In genomic region chr2:95034221-95034620, GRCh38 we compare ENCODE assay signal across 19 cellular contexts. TPM values are rescaled to one million over a fixed set of nuclear protein-coding genes. Genes with fewer than 3 reads are reported as not detected.
DNase-seq lines count a peak whose midpoint lies in the region; ATAC-seq and TF ChIP-seq lines count a peak whose summit lies in the region.
"Had no signal": no experiment of that assay in that cellular context is flagged by ENCODE, and none has a peak within 500 bp of the region (broad histone marks: within the 10 kb centered on the region; RNA-seq: fewer than 3 reads in every experiment).

No MANE protein-coding gene starts in this region.

- 49 to 57% methylated on average over 4 of the region's 4 CpGs for WGBS in esophagus, 2 donors
- 61 to 66% methylated on average over 3 to 4 of the region's 4 CpGs for WGBS in tibial nerve, 2 donors

- TF ChIP-seq POLR2A in tibial nerve (IDR thresholded peaks at IDR 0.05), result no peak

- no peak for TF ChIP-seq EP300 in tibial nerve (IDR thresholded peaks at IDR 0.05)

- in situ Hi-C loops in Panc1 (cut with HindIII; ENCODE audit: low pct_unique_long_range_greater_than_20kb, low sequenced_read_pairs), result no loop called here

- H3K27me3 ChIP-seq in Panc1 (ENCODE audit: control insufficient read depth, insufficient read depth, low read length) (peaks cover 6% of the 10 kb centered on the region), esophagus (ENCODE audit: control insufficient read depth in 1 of 2, insufficient read depth in 2 of 2, low read length in 2 of 2) (no peaks in the 10 kb centered on the region), tibial nerve (no peaks in the 10 kb centered on the region)
- H3K27me3 ChIP-seq: adrenal gland had no signal

- H3K4me3 ChIP-seq in Panc1 (ENCODE audit: low read depth in 2 of 2, low read length in 2 of 2) (no peak overlapping the region), esophagus (ENCODE audit: low read depth in 1 of 2, low read length in 2 of 2) (no peak overlapping the region), tibial nerve (no peak overlapping the region)
- H3K4me3 ChIP-seq: adrenal gland had no signal

- H3K27ac ChIP-seq in Panc1 (ENCODE audit: low read length) (no peak overlapping the region), esophagus (ENCODE audit: low read depth in 2 of 2, low read length in 1 of 2) (peak overlapping the region; percentile 22 to 75), tibial nerve (peak overlapping the region; percentile 21 to 93 (median 59))
- H3K27ac ChIP-seq: adrenal gland had no signal

- peak; percentile 49; the same call in 1 of the 2 replicates for ATAC-seq in Panc1
- ATAC-seq in HG02973 (IDR thresholded peaks at IDR 0.05; ENCODE audit: unreplicated experiment), result no peak
- no peak for ATAC-seq in HG02885 (IDR thresholded peaks at IDR 0.05; ENCODE audit: poor library complexity, unreplicated experiment)
- ATAC-seq in GM19351 (IDR thresholded peaks at IDR 0.05; ENCODE audit: unreplicated experiment), result no peak
- ATAC-seq: activated CD8-positive, alpha-beta memory T cell treated with anti-CD3 and anti-CD28 coated beads, Interleukin-2, amount 10 ng/mL, durations not matched to agents 7 days and 5 days; left lobe of liver had no signal

- POLR2A ChIA-PET in Panc1 (lab: Charles Lee), result no interaction called here

- no peaks in the 10 kb centered on the region for H3K36me3 ChIP-seq in Panc1 (ENCODE audit: control insufficient read depth, insufficient read depth, low read length)
- no peaks in the 10 kb centered on the region for H3K36me3 ChIP-seq in esophagus (ENCODE audit: control insufficient read depth in 2 of 2, insufficient read depth in 2 of 2, low read length in 1 of 2)
- H3K36me3 ChIP-seq in tibial nerve, result no peaks in the 10 kb centered on the region
- H3K36me3 ChIP-seq: adrenal gland had no signal

- intact Hi-C loops in Panc1 (cut with micrococcal nuclease; ENCODE audit: unreplicated experiment), result no loop called here

- peak; percentile 12 for DNase-seq in stimulated activated CD4-positive, alpha-beta T cell treated with anti-CD3 and anti-CD28 coated beads, Interleukin-1b, Interleukin-23, amount 100 ng/mL, for 48 hours
- DNase-seq in stimulated activated CD4-positive, alpha-beta T cell treated with anti-CD3 and anti-CD28 coated beads, Interleukin-4, amount 100 ng/mL, for 1 hour, result no peak
- DNase-seq in Panc1 (ENCODE audit: low read depth, low spot score), result no peak
- DNase-seq in tibial nerve (ENCODE audit: low spot score in 2 of 2), result no peak
- DNase-seq: activated CD8-positive, alpha-beta memory T cell treated with anti-CD3 and anti-CD28 coated beads, Interleukin-2, amount 10 ng/mL, durations not matched to agents 7 days and 5 days; adrenal gland; DND-41; erythroblast; naive B cell; NCI-H2081 treated with DMSO at 0.1 percent for 48 hours; NCI-H82; SHP77; trophoblast cell had no signal

- H3K9me3 ChIP-seq in Panc1 (ENCODE audit: control insufficient read depth, insufficient read depth, low read depth, low read length) (no peaks in the 10 kb centered on the region), esophagus (ENCODE audit: control insufficient read depth in 2 of 2, insufficient read depth in 1 of 2, low read depth in 1 of 2, low read length in 1 of 2) (no peaks in the 10 kb centered on the region), tibial nerve (no peaks in the 10 kb centered on the region)
- H3K9me3 ChIP-seq: adrenal gland had no signal

- BruUV-seq in Panc1 (replicated peaks; lab: Mats Ljungman, UMichigan), result no TSS peak

- CTCF ChIA-PET in Panc1 (lab: Charles Lee), result no interaction called here

- no peak for TF ChIP-seq CTCF in Panc1 (IDR thresholded peaks at IDR 0.05)
- TF ChIP-seq CTCF in tibial nerve (IDR thresholded peaks at IDR 0.05), result no peak

- H3K4me1 ChIP-seq in Panc1 (ENCODE audit: control insufficient read depth, insufficient read depth, low read length) (no peaks in the 10 kb centered on the region), esophagus (ENCODE audit: control insufficient read depth in 2 of 2, insufficient read depth in 2 of 2, low read length in 1 of 2) (peaks cover 2 to 28% of the 10 kb centered on the region in 2 donors), tibial nerve (peaks cover 0 to 76% (median 27%) of the 10 kb centered on the region in 4 donors)
- H3K4me1 ChIP-seq: adrenal gland had no signal

RNA-seq across cellular contexts. Expression of gene MAL, which starts 8.7 kb away (rescaled TPM):
- total RNA-seq in Panc1 (2021; ENCODE audit: unreplicated experiment) (1.3 TPM), tibial nerve (100 to 1,000 TPM in 2 of 4 donors, 10 to 100 TPM in 2; 60.0 to 200 (median 121) TPM)
- polyA plus RNA-seq in Panc1 (2012; ENCODE audit: insufficient read length), result 1.6 TPM
- 1,000 to 10,000 TPM; 1,481 to 3,581 TPM for polyA plus RNA-seq in esophagus
- polyA plus RNA-seq: BJ had no signal

Comparison
In these comparisons a context has a peak if more than half of its experiments do, and no peak if none do; other contexts are left out.
1. RNA of gene MAL, which starts 8.7 kb away (total RNA-seq): 60.0 to 200 TPM in tibial nerve; 1.3 TPM in Panc1 (single experiment); every median in the first group is over 10 times any median in the second.